In genomic region chr2:233691443-233692433, GRCh38 we compare ENCODE assay signal across 24 cellular contexts. TPM values are rescaled to one million over a fixed set of nuclear protein-coding genes. Genes with fewer than 3 reads are reported as not detected.
DNase-seq lines count a peak whose midpoint lies in the region; ATAC-seq and TF ChIP-seq lines count a peak whose summit lies in the region.
"Had no signal": no experiment of that assay in that cellular context is flagged by ENCODE, and none has a peak within 500 bp of the region (broad histone marks: within the 10 kb centered on the region; RNA-seq: fewer than 3 reads in every experiment).

No MANE protein-coding gene starts in this region.

- H3K4me3 ChIP-seq in Caco-2 (ENCODE audit: low read depth, low read length) = no peak overlapping the region
- H3K4me3 ChIP-seq in PC-9 = peak overlapping the region; percentile 69
- H3K4me3 ChIP-seq in prostate gland = no peak overlapping the region
- H3K4me3 ChIP-seq: BLaER1, breast epithelium, tibial artery had no signal

- peak overlapping the region; percentile 96 for H3K4me2 ChIP-seq in PC-9
- H3K4me2 ChIP-seq: BLaER1 had no signal

- H3K9me3 Mint-ChIP-seq in Caco-2 (ENCODE audit: unreplicated experiment) = no peaks in the 10 kb centered on the region
- H3K9me3 Mint-ChIP-seq in nephron progenitor cell = no peaks in the 10 kb centered on the region
- H3K9me3 Mint-ChIP-seq: activated T-helper 2 cell treated with anti-CD3 and anti-CD28 coated beads, Interferon-gamma antibody, Interleukin-2, Interleukin-4, amounts not matched to agents 10 μg/mL and 5 μg/mL and 100 μg/mL, durations not matched to agents 14 hours and 24 hours and 36 hours; dendritic cell treated with granulocyte-macrophage colony-stimulating factor and Interleukin-4, amounts not matched to agents 40 ng/mL and 50 ng/mL, for 4 days; stimulated activated memory B cell treated with anti-CD40 and anti-IgM and Interleukin-4, amounts not matched to agents 10 μg/mL and 1 μg/mL and 100 μg/mL, for 72 hours had no signal

- H3K27ac Mint-ChIP-seq in Caco-2 (ENCODE audit: unreplicated experiment) (no peak overlapping the region), nephron progenitor cell (no peak overlapping the region)
- H3K27ac Mint-ChIP-seq: activated T-helper 2 cell treated with anti-CD3 and anti-CD28 coated beads, Interferon-gamma antibody, Interleukin-2, Interleukin-4, amounts not matched to agents 10 μg/mL and 5 μg/mL and 100 μg/mL, durations not matched to agents 14 hours and 24 hours and 36 hours; dendritic cell treated with granulocyte-macrophage colony-stimulating factor and Interleukin-4, amounts not matched to agents 40 ng/mL and 50 ng/mL, for 4 days; stimulated activated memory B cell treated with anti-CD40 and anti-IgM and Interleukin-4, amounts not matched to agents 10 μg/mL and 1 μg/mL and 100 μg/mL, for 72 hours had no signal

- H3K4me3 Mint-ChIP-seq in Caco-2 (ENCODE audit: unreplicated experiment) (peak overlapping the region; percentile 70), nephron progenitor cell (no peak overlapping the region)
- H3K4me3 Mint-ChIP-seq: dendritic cell treated with granulocyte-macrophage colony-stimulating factor and Interleukin-4, amounts not matched to agents 40 ng/mL and 50 ng/mL, for 4 days; stimulated activated memory B cell treated with anti-CD40 and anti-IgM and Interleukin-4, amounts not matched to agents 10 μg/mL and 1 μg/mL and 100 μg/mL, for 72 hours had no signal

- POLR2A ChIA-PET in Caco-2 (lab: Charles Lee) (interaction anchor here (0.5 kb wide), 1 partner anchor 478 kb away, joined by 6 read pairs; no protein-coding TSS in a partner anchor), PC-9 (lab: Charles Lee; ENCODE audit: unreplicated experiment) (interaction anchor here (0.5 to 2.2 kb wide), 21 partner anchors 8 to 1237 kb away, joined by 3 to 53 read pairs (median 5); partner anchors contain the start of gene USP40)

- H3K4me1 ChIP-seq in Caco-2 (peaks cover 17% of the 10 kb centered on the region; the same call in 1 of the 2 replicates), PC-9 (replicated peaks; ENCODE audit: insufficient read depth) (peaks cover 48% of the 10 kb centered on the region), prostate gland (replicated peaks) (no peaks in the 10 kb centered on the region)
- H3K4me1 ChIP-seq: BLaER1, breast epithelium, tibial artery had no signal

- BruUV-seq in Caco-2 (replicated peaks; lab: Mats Ljungman, UMichigan) (TSS peak; percentile 27), PC-9 (replicated peaks; lab: Mats Ljungman, UMichigan) (TSS peak; percentile 58)

- H3K27me3 Mint-ChIP-seq in Caco-2 (ENCODE audit: insufficient read depth, unreplicated experiment) = no peaks in the 10 kb centered on the region
- peaks cover 7% of the 10 kb centered on the region for H3K27me3 Mint-ChIP-seq in nephron progenitor cell (ENCODE audit: low read depth, poor library complexity)
- H3K27me3 Mint-ChIP-seq: dendritic cell treated with granulocyte-macrophage colony-stimulating factor and Interleukin-4, amounts not matched to agents 40 ng/mL and 50 ng/mL, for 4 days; stimulated activated memory B cell treated with anti-CD40 and anti-IgM and Interleukin-4, amounts not matched to agents 10 μg/mL and 1 μg/mL and 100 μg/mL, for 72 hours had no signal

- H3K9me2 ChIP-seq in PC-9 (ENCODE audit: insufficient read depth) = no peaks in the 10 kb centered on the region

- CTCF ChIA-PET in Caco-2 (lab: Charles Lee) (no interaction called here), PC-9 (lab: Charles Lee) (interaction anchor here (0.6 to 0.9 kb wide), 3 partner anchors 45 to 179 kb away, joined by 3 to 6 read pairs (median 3); no protein-coding TSS in a partner anchor)

- peaks cover 58% of the 10 kb centered on the region for H3K79me2 ChIP-seq in PC-9 (ENCODE audit: low read depth)

- no peak for TF ChIP-seq POLR2A in erythroblast (IDR thresholded peaks at IDR 0.05; ENCODE audit: low read length)
- peak; percentile 60 for TF ChIP-seq POLR2A in prostate gland (IDR thresholded peaks at IDR 0.05)

- H3F3A ChIP-seq in PC-9 (ENCODE audit: insufficient read depth, low read depth) = peaks cover 85% of the 10 kb centered on the region

- no peak for TF ChIP-seq CTCF in Caco-2 (IDR thresholded peaks at IDR 0.05; ENCODE audit: insufficient read depth in 1 of 2, low read depth in 1 of 2, low read length in 1 of 2, severe bottlenecking in 1 of 2, unreplicated experiment in 1 of 2)
- no peak for TF ChIP-seq CTCF in PC-9 (conservative IDR thresholded peaks at IDR 0.05)
- no peak for TF ChIP-seq CTCF in prostate gland (IDR thresholded peaks at IDR 0.05)
- TF ChIP-seq CTCF in nephron progenitor cell (IDR thresholded peaks at IDR 0.05) = no peak

- H3K36me3 Mint-ChIP-seq in Caco-2 (ENCODE audit: insufficient read depth, unreplicated experiment) (peaks cover 17% of the 10 kb centered on the region), nephron progenitor cell (ENCODE audit: low read depth) (no peaks in the 10 kb centered on the region)
- H3K36me3 Mint-ChIP-seq: stimulated activated memory B cell treated with anti-CD40 and anti-IgM and Interleukin-4, amounts not matched to agents 10 μg/mL and 1 μg/mL and 100 μg/mL, for 72 hours had no signal

- H3K27ac ChIP-seq in PC-9 = peak overlapping the region; percentile 97
- H3K27ac ChIP-seq in prostate gland = no peak overlapping the region
- H3K27ac ChIP-seq: BLaER1, breast epithelium, tibial artery had no signal

- H3K27me3 ChIP-seq in Caco-2 (replicated peaks; ENCODE audit: control insufficient read depth, insufficient read depth, low read length) (no peaks in the 10 kb centered on the region), PC-9 (ENCODE audit: insufficient read depth, low read depth) (no peaks in the 10 kb centered on the region), prostate gland (replicated peaks; ENCODE audit: insufficient read depth) (no peaks in the 10 kb centered on the region)
- H3K27me3 ChIP-seq: BLaER1, breast epithelium, tibial artery had no signal

- no peaks in the 10 kb centered on the region for H4K20me1 ChIP-seq in PC-9 (ENCODE audit: insufficient read depth)
- H4K20me1 ChIP-seq: BLaER1 had no signal

- WGBS in prostate gland = 52% methylated on average over 11 of the region's 11 CpGs

- intact Hi-C loops in Caco-2 (cut with micrococcal nuclease; ENCODE audit: unreplicated experiment) (no loop called here), PC-9 (cut with micrococcal nuclease; ENCODE audit: unreplicated experiment) (loop anchor here (1.0 to 10.0 kb wide), 9 partner anchors 15 to 733 kb away; partner anchors contain the start of genes ATG16L1, DGKD and USP40), prostate gland (cut with DNase I) (no loop called here)

- H3K4me1 Mint-ChIP-seq in Caco-2 (ENCODE audit: low read depth, unreplicated experiment) (no peaks in the 10 kb centered on the region), nephron progenitor cell (peaks cover 5% of the 10 kb centered on the region)

- no peak for ATAC-seq in GM18498 (IDR thresholded peaks at IDR 0.05; ENCODE audit: unreplicated experiment)
- no peak for ATAC-seq in GM18511 (IDR thresholded peaks at IDR 0.05; ENCODE audit: unreplicated experiment)
- ATAC-seq: right cardiac atrium; stimulated activated memory B cell treated with anti-CD40 and anti-IgM and Interleukin-4, amounts not matched to agents 10 μg/mL and 1 μg/mL and 100 μg/mL, for 72 hours had no signal

- H3K9me3 ChIP-seq in Caco-2 (no peaks in the 10 kb centered on the region), PC-9 (ENCODE audit: insufficient read depth, low read depth) (no peaks in the 10 kb centered on the region), prostate gland (no peaks in the 10 kb centered on the region)
- H3K9me3 ChIP-seq: BLaER1, breast epithelium, tibial artery had no signal

- H3K36me3 ChIP-seq in Caco-2 (ENCODE audit: control insufficient read depth, insufficient read depth, low read length) (no peaks in the 10 kb centered on the region), PC-9 (ENCODE audit: low read depth) (peaks cover 41% of the 10 kb centered on the region), prostate gland (no peaks in the 10 kb centered on the region)
- H3K36me3 ChIP-seq: BLaER1, breast epithelium, tibial artery had no signal

- peak in 1 of 2 experiments; percentile 50 for DNase-seq in Caco-2
- DNase-seq in PC-9 = peak; percentile 98 to 99
- DNase-seq in erythroblast (lab: John Stamatoyannopoulos, UW) = peak; percentile 10 to 24
- peak; percentile 80 for DNase-seq in prostate gland (ENCODE audit: low spot score)
- DNase-seq in NCI-H2227 (lab: John Stamatoyannopoulos, UW; ENCODE audit: unreplicated experiment) = no peak
- DNase-seq in nephron progenitor cell = no peak
- DNase-seq: activated CD4-positive, alpha-beta T cell treated with anti-CD3 and anti-CD28 coated beads for 4 hours; GDM1; HCEC 1CT; NCI-H1694; NCI-H345; NK-92 treated with Interleukin-12 subunit alpha and Interleukin-12 subunit beta, amount 100 ng/mL, for 24 hours; right cardiac atrium; RPMI8226; tibial artery had no signal

- no peak overlapping the region for H2AFZ ChIP-seq in PC-9

RNA-seq across cellular contexts. Expression of gene UGT1A6, which starts 1.0 kb away (rescaled TPM):
- total RNA-seq in Caco-2 (2022) (29.2 and 33.9 TPM in 2 replicates), PC-9 (2021) (549 and 643 TPM in 2 replicates), prostate gland (1 to 10 TPM in 1 of 2 donors, under 1 TPM in 1; 0.85 to 6.6 TPM)
- total RNA-seq: A673; activated T-helper 2 cell treated with anti-CD3 and anti-CD28 coated beads, Interferon-gamma antibody, Interleukin-2, Interleukin-4, amounts not matched to agents 10 μg/mL and 5 μg/mL and 100 μg/mL, durations not matched to agents 14 hours and 24 hours and 36 hours; breast epithelium; right cardiac atrium had no signal

RNA-seq across cellular contexts. Expression of gene UGT1A7, which starts 10.0 kb away (rescaled TPM):
- total RNA-seq in Caco-2 (2022) = 0.18 and 0.63 TPM in 2 replicates
- total RNA-seq in PC-9 (2021) = 20.3 and 26.7 TPM in 2 replicates
- total RNA-seq in prostate gland = under 1 TPM in 1 of 2 donors, not detected in 1; 0.46 TPM
- total RNA-seq: A673; activated T-helper 2 cell treated with anti-CD3 and anti-CD28 coated beads, Interferon-gamma antibody, Interleukin-2, Interleukin-4, amounts not matched to agents 10 μg/mL and 5 μg/mL and 100 μg/mL, durations not matched to agents 14 hours and 24 hours and 36 hours; breast epithelium; omental fat pad; right cardiac atrium had no signal

RNA-seq across cellular contexts. Expression of gene UGT1A9, which starts 20.0 kb away (rescaled TPM):
- 0.20 and 0.39 TPM in 2 replicates for total RNA-seq in Caco-2 (2022)
- total RNA-seq in PC-9 (2021) = not detected in 2 replicates
- not detected for total RNA-seq in prostate gland
- total RNA-seq: A673; activated T-helper 2 cell treated with anti-CD3 and anti-CD28 coated beads, Interferon-gamma antibody, Interleukin-2, Interleukin-4, amounts not matched to agents 10 μg/mL and 5 μg/mL and 100 μg/mL, durations not matched to agents 14 hours and 24 hours and 36 hours; breast epithelium; omental fat pad; right cardiac atrium had no signal

RNA-seq across cellular contexts. Expression of gene UGT1A5, which starts 21.0 kb away (rescaled TPM):
- 1.00 and 1.2 TPM in 2 replicates for total RNA-seq in Caco-2 (2022)
- total RNA-seq in PC-9 (2021) = 71.3 and 91.2 TPM in 2 replicates
- total RNA-seq in prostate gland = under 1 TPM in 1 of 2 donors, not detected in 1; 0.41 TPM
- total RNA-seq: A673; activated T-helper 2 cell treated with anti-CD3 and anti-CD28 coated beads, Interferon-gamma antibody, Interleukin-2, Interleukin-4, amounts not matched to agents 10 μg/mL and 5 μg/mL and 100 μg/mL, durations not matched to agents 14 hours and 24 hours and 36 hours; breast epithelium; omental fat pad; right cardiac atrium had no signal

RNA-seq across cellular contexts. Expression of gene UGT1A4, which starts 26.8 kb away (rescaled TPM):
- total RNA-seq in Caco-2 (2022) (0.79 and 0.84 TPM in 2 replicates), PC-9 (2021) (73.6 and 93.0 TPM in 2 replicates), prostate gland (not detected)
- total RNA-seq: activated T-helper 2 cell treated with anti-CD3 and anti-CD28 coated beads, Interferon-gamma antibody, Interleukin-2, Interleukin-4, amounts not matched to agents 10 μg/mL and 5 μg/mL and 100 μg/mL, durations not matched to agents 14 hours and 24 hours and 36 hours; breast epithelium; omental fat pad; right cardiac atrium had no signal

Comparison
In these comparisons a context has a peak if more than half of its experiments do, and no peak if none do; other contexts are left out.
1. DNase-seq: peak in PC-9 (2 of 2), erythroblast (2 of 2) and prostate gland (single experiment); none in NCI-H2227 (single experiment) and nephron progenitor cell (single experiment).
2. RNA of gene UGT1A6, which starts 1.0 kb away (total RNA-seq): 549 to 643 TPM in PC-9; 29.2 to 33.9 TPM in Caco-2 and 0.85 to 6.6 TPM in prostate gland; every median in the first group is over 10 times any median in the second.
3. RNA of gene UGT1A7, which starts 10.0 kb away (total RNA-seq): 20.3 to 26.7 TPM in PC-9; 0.46 TPM in prostate gland and 0.18 to 0.63 TPM in Caco-2; every median in the first group is over 10 times any median in the second.